ENCODE assay signal across 8 cellular contexts in genomic region chr1:180515857-180516388, GRCh38. TPM values are rescaled to one million over a fixed set of nuclear protein-coding genes. Genes with fewer than 3 reads are reported as not detected.
A peak's percentile ranks its signal among the peaks of the same experiment; 100 is the strongest.
DNase-seq lines count a peak whose midpoint lies in the region; TF ChIP-seq lines count a peak whose summit lies in the region.

No MANE protein-coding gene starts in this region.

- H3K4me3 Mint-ChIP-seq in activated naive CD4-positive, alpha-beta T cell treated with anti-CD3 and anti-CD28 coated beads, Interleukin-2, amount 10 ng/mL, durations not matched to agents 7 days and 5 days: no peak overlapping the region

- POLR2A ChIA-PET in HEK293 (lab: Yijun Ruan, JAX): interaction anchor here (0.8 to 1.4 kb wide), 4 partner anchors 8 to 506 kb away, joined by 3 to 10 read pairs (median 3); partner anchors contain the start of genes ACBD6 and XPR1

- H3K4me1 Mint-ChIP-seq in activated naive CD4-positive, alpha-beta T cell treated with anti-CD3 and anti-CD28 coated beads, Interleukin-2, amount 10 ng/mL, durations not matched to agents 7 days and 5 days: peaks cover 3% of the 10 kb centered on the region

- no peaks in the 10 kb centered on the region for H3K9me3 Mint-ChIP-seq in activated naive CD4-positive, alpha-beta T cell treated with anti-CD3 and anti-CD28 coated beads, Interleukin-2, amount 10 ng/mL, durations not matched to agents 7 days and 5 days

- no peak overlapping the region for H3K27ac Mint-ChIP-seq in activated naive CD4-positive, alpha-beta T cell treated with anti-CD3 and anti-CD28 coated beads, Interleukin-2, amount 10 ng/mL, durations not matched to agents 7 days and 5 days

- peaks cover 17% of the 10 kb centered on the region for H3K27me3 Mint-ChIP-seq in activated naive CD4-positive, alpha-beta T cell treated with anti-CD3 and anti-CD28 coated beads, Interleukin-2, amount 10 ng/mL, durations not matched to agents 7 days and 5 days

- no peak for TF ChIP-seq POLR2A in NB4 (IDR thresholded peaks at IDR 0.05; ENCODE audit: extremely low read depth, insufficient read length)

- no peaks in the 10 kb centered on the region for H3K9me3 ChIP-seq in HEK293 (ENCODE audit: control insufficient read depth, insufficient read depth, low read depth, low read length)
- H3K9me3 ChIP-seq in SJSA1 (replicated peaks): no peaks in the 10 kb centered on the region

- H3K27ac ChIP-seq in HEK293 (ENCODE audit: extremely low read depth, low read depth, low read length) (no peak overlapping the region), SJSA1 (peak overlapping the region; percentile 25)

- H3K4me1 ChIP-seq in HEK293 (ENCODE audit: control insufficient read depth, insufficient read depth, low read length) (no peaks in the 10 kb centered on the region), SJSA1 (replicated peaks) (peaks cover 12% of the 10 kb centered on the region)

- no peaks in the 10 kb centered on the region for H3K36me3 Mint-ChIP-seq in activated naive CD4-positive, alpha-beta T cell treated with anti-CD3 and anti-CD28 coated beads, Interleukin-2, amount 10 ng/mL, durations not matched to agents 7 days and 5 days

- TF ChIP-seq CTCF in HEK293 (tag by site-specific recombination; IDR thresholded peaks at IDR 0.05): peak; percentile 74
- peak; percentile 58 for TF ChIP-seq CTCF in NB4 (IDR thresholded peaks at IDR 0.05; ENCODE audit: low read depth, low read length)

- CTCF ChIA-PET in HEK293 (lab: Yijun Ruan, JAX): interaction anchor here (0.5 to 9.7 kb wide), 26 partner anchors 8 to 1593 kb away, joined by 3 to 137 read pairs (median 5); no protein-coding TSS in a partner anchor
- CTCF ChIA-PET in activated naive CD4-positive, alpha-beta T cell treated with anti-CD3 and anti-CD28 coated beads, Interleukin-2, amount 10 ng/mL, durations not matched to agents 7 days and 5 days (lab: Charles Lee): interaction anchor here (0.7 to 5.2 kb wide), 16 partner anchors 9 to 997 kb away, joined by 3 to 68 read pairs (median 5); no protein-coding TSS in a partner anchor

- DNase-seq in GM04504 (ENCODE audit: low read depth): peak; percentile 65
- peak; percentile 78 for DNase-seq in NB4 (ENCODE audit: low read depth)
- DNase-seq in SJSA1 (ENCODE audit: low read depth in 1 of 2, low spot score in 2 of 2): peak; percentile 67 to 75
- DNase-seq in activated naive CD4-positive, alpha-beta T cell treated with anti-CD3 and anti-CD28 coated beads, Interleukin-2, amount 10 ng/mL, durations not matched to agents 7 days and 5 days: peak; percentile 68
- DNase-seq in globus pallidus (ENCODE audit: low spot score): peak; percentile 85
- peak; percentile 90 for DNase-seq in pons (ENCODE audit: low spot score)
- no peak for DNase-seq in posterior vena cava (ENCODE audit: low spot score)

- intact Hi-C loops in posterior vena cava (cut with DNase I): loop anchor here (5.0 to 10.0 kb wide), 2 partner anchors 346 to 649 kb away; no protein-coding TSS in a partner anchor

- H3K27me3 ChIP-seq in SJSA1 (replicated peaks): no peaks in the 10 kb centered on the region

- H3K36me3 ChIP-seq in HEK293 (ENCODE audit: control insufficient read depth in 2 of 2, insufficient read depth in 1 of 2, low read length in 2 of 2) (no peaks in the 10 kb centered on the region), SJSA1 (no peaks in the 10 kb centered on the region)

- H3K4me3 ChIP-seq in HEK293 (ENCODE audit: low read depth, low read length) (no peak overlapping the region), NB4 (ENCODE audit: low read depth, low read length) (no peak overlapping the region), SJSA1 (no peak overlapping the region)

TF ChIP-seq in HEK293, 187 proteins besides CTCF, POLR2A, EP300 and RAD21:
- TF ChIP-seq ZNF391 (tag by site-specific recombination; IDR thresholded peaks at IDR 0.05; ENCODE audit: borderline replicate concordance, low read depth) (no peak), GLI2 (tag by site-specific recombination; IDR thresholded peaks at IDR 0.05; ENCODE audit: borderline replicate concordance, low read depth) (no peak), ZNF654 (tag by site-specific recombination; IDR thresholded peaks at IDR 0.05; ENCODE audit: low read depth) (peak; percentile 98), ZBTB17 (tag by site-specific recombination; IDR thresholded peaks at IDR 0.05) (peak; percentile 71), ZNF335 (tag by site-specific recombination; conservative IDR thresholded peaks at IDR 0.05) (peak; percentile 82), IKZF3 (tag by site-specific recombination; IDR thresholded peaks at IDR 0.05) (peak; percentile 21; the same call in 1 of the 2 replicates), ZNF707 (tag by site-specific recombination; IDR thresholded peaks at IDR 0.05) (no peak), ZBTB8A (tag by site-specific recombination; IDR thresholded peaks at IDR 0.05) (peak; percentile 30; the same call in 1 of the 2 replicates), ZNF692 (tag by site-specific recombination; IDR thresholded peaks at IDR 0.05) (0 out of 2 replicates have a peak, but pooled peaks have one; percentile 18), ZNF518A (tag by site-specific recombination; conservative IDR thresholded peaks at IDR 0.05; ENCODE audit: low read depth) (peak; percentile 42; the same call in 1 of the 2 replicates), ZEB2 (tag by site-specific recombination; IDR thresholded peaks at IDR 0.05) (0 out of 2 replicates have a peak, but pooled peaks have one; percentile 15), ZNF600 (tag by site-specific recombination; IDR thresholded peaks at IDR 0.05) (peak; percentile 35; the same call in 1 of the 2 replicates), TRIM28 (IDR thresholded peaks at IDR 0.05; ENCODE audit: borderline replicate concordance, low read length) (peak; percentile 39; the same call in 1 of the 2 replicates), OVOL3 (tag by site-specific recombination; IDR thresholded peaks at IDR 0.05) (0 out of 2 replicates have a peak, but pooled peaks have one; percentile 24)

RNA-seq across cellular contexts. Expression of gene ACBD6, which starts 13.5 kb away (rescaled TPM):
- total RNA-seq in SJSA1 (2014; rRNA removed; shearing (Covaris generic)): 71.7 and 75.3 TPM in 2 replicates
- 10 to 100 TPM; 26.8 to 30.2 TPM for total RNA-seq in posterior vena cava

RNA-seq across cellular contexts. Expression of gene OVAAL, which starts 42.8 kb away (rescaled TPM):
- total RNA-seq in SJSA1 (2014; rRNA removed; shearing (Covaris generic)): not detected in 2 replicates
- not detected for total RNA-seq in posterior vena cava
